ENCODE assay signal across 1 cellular context in genomic region chr1:1484976-1485750, GRCh38.
TF ChIP-seq lines count a peak whose summit lies in the region.

No MANE protein-coding gene starts in this region.

TF ChIP-seq in K562, 482 proteins besides CTCF, POLR2A, EP300 and RAD21:
- TF ChIP-seq RBFOX2 (IDR thresholded peaks at IDR 0.05; ENCODE audit: low read depth, low read length) = peak; percentile 30; the same call in 1 of the 2 replicates
- TF ChIP-seq POLR2G (IDR thresholded peaks at IDR 0.05; ENCODE audit: low read depth, low read length) = peak; percentile 32; the same call in 1 of the 2 replicates
